18 cellular contexts compared by ENCODE assay signal in genomic region chr11:58549644-58550043, GRCh38. TPM values are rescaled to one million over a fixed set of nuclear protein-coding genes. Genes with fewer than 3 reads are reported as not detected.
A peak's percentile ranks its signal among the peaks of the same experiment; 100 is the strongest.
DNase-seq lines count a peak whose midpoint lies in the region; ATAC-seq, FAIRE-seq and TF ChIP-seq lines count a peak whose summit lies in the region.
"Had no signal": no experiment of that assay in that cellular context is flagged by ENCODE, and none has a peak within 500 bp of the region (broad histone marks: within the 10 kb centered on the region; RNA-seq: fewer than 3 reads in every experiment).

No MANE protein-coding gene starts in this region.

- ATAC-seq in Right ventricle myocardium superior (ENCODE audit: poor library complexity) (peak; percentile 96), GM21423 (IDR thresholded peaks at IDR 0.05; ENCODE audit: unreplicated experiment) (no peak)
- ATAC-seq in stimulated activated effector memory CD8-positive, alpha-beta T cell treated with anti-CD3 and anti-CD28 coated beads, Interleukin-12 subunit alpha, Interleukin-12 subunit beta, amount 100 ng/mL, for 72 hours: no peak
- ATAC-seq: CD8-positive, alpha-beta T cell had no signal

- TF ChIP-seq CTCF in right atrium auricular region (IDR thresholded peaks at IDR 0.05): no peak
- TF ChIP-seq CTCF in endothelial cell (IDR thresholded peaks at IDR 0.05; ENCODE audit: unreplicated experiment): no peak
- no peak for TF ChIP-seq CTCF in left ventricle myocardium inferior (IDR thresholded peaks at IDR 0.05; ENCODE audit: borderline replicate concordance)

- H3K36me3 ChIP-seq in right atrium auricular region: peaks cover 68% of the 10 kb centered on the region
- peaks cover 93% of the 10 kb centered on the region for H3K36me3 ChIP-seq in left ventricle myocardium inferior

- peaks cover 13% of the 10 kb centered on the region for H3K36me3 Mint-ChIP-seq in endothelial cell (ENCODE audit: low read depth, unreplicated experiment)
- H3K36me3 Mint-ChIP-seq in stimulated activated effector memory CD8-positive, alpha-beta T cell treated with anti-CD3 and anti-CD28 coated beads, Interleukin-12 subunit alpha, Interleukin-12 subunit beta, amount 100 ng/mL, for 72 hours: peaks cover 100% of the 10 kb centered on the region

- DNase-seq in Right ventricle myocardium superior (no peak), right atrium auricular region (ENCODE audit: low spot score) (no peak), endothelial cell (ENCODE audit: low spot score) (no peak), left ventricle myocardium inferior (peak; percentile 24), RCC 7860 (ENCODE audit: low spot score) (no peak), NCI-H2107 treated with DMSO at 0.1 percent for 48 hours (lab: John Stamatoyannopoulos, UW; ENCODE audit: unreplicated experiment) (no peak)
- no peak for DNase-seq in stimulated activated effector memory CD8-positive, alpha-beta T cell treated with anti-CD3 and anti-CD28 coated beads, Interleukin-12 subunit alpha, Interleukin-12 subunit beta, amount 100 ng/mL, for 72 hours (ENCODE audit: low spot score in 2 of 2)
- DNase-seq: Calu3; CD8-positive, alpha-beta T cell; DMS79 treated with DMSO at 0.1 percent for 48 hours; GF-D8; H9 had no signal

- no peaks in the 10 kb centered on the region for H3K27me3 Mint-ChIP-seq in endothelial cell (ENCODE audit: unreplicated experiment)
- H3K27me3 Mint-ChIP-seq: B cell had no signal

- FAIRE-seq in RCC 7860 (lab: Jason Lieb, UNC): no peak
- FAIRE-seq: H1 had no signal

- H3K27ac ChIP-seq in right atrium auricular region (no peak overlapping the region), left ventricle myocardium inferior (replicated peaks) (peak overlapping the region; percentile 37)
- H3K27ac ChIP-seq: BLaER1 treated with 17β-estradiol and CSF1 and Interleukin-3, amounts not matched to agents 10 nM and 100 nM had no signal

- no peaks in the 10 kb centered on the region for H3K9me3 ChIP-seq in right atrium auricular region
- H3K9me3 ChIP-seq in left ventricle myocardium inferior (replicated peaks): peaks cover 5% of the 10 kb centered on the region

- H3K27ac Mint-ChIP-seq in endothelial cell (ENCODE audit: unreplicated experiment): no peak overlapping the region
- H3K27ac Mint-ChIP-seq in stimulated activated effector memory CD8-positive, alpha-beta T cell treated with anti-CD3 and anti-CD28 coated beads, Interleukin-12 subunit alpha, Interleukin-12 subunit beta, amount 100 ng/mL, for 72 hours: peak overlapping the region; percentile 64
- H3K27ac Mint-ChIP-seq: B cell, H9 had no signal

- H3K4me1 Mint-ChIP-seq in endothelial cell (ENCODE audit: unreplicated experiment): no peaks in the 10 kb centered on the region
- peaks cover 39% of the 10 kb centered on the region for H3K4me1 Mint-ChIP-seq in stimulated activated effector memory CD8-positive, alpha-beta T cell treated with anti-CD3 and anti-CD28 coated beads, Interleukin-12 subunit alpha, Interleukin-12 subunit beta, amount 100 ng/mL, for 72 hours
- H3K4me1 Mint-ChIP-seq: B cell, H9 had no signal

- peak overlapping the region; percentile 5 for H3K4me3 Mint-ChIP-seq in endothelial cell (ENCODE audit: unreplicated experiment)
- no peak overlapping the region for H3K4me3 Mint-ChIP-seq in stimulated activated effector memory CD8-positive, alpha-beta T cell treated with anti-CD3 and anti-CD28 coated beads, Interleukin-12 subunit alpha, Interleukin-12 subunit beta, amount 100 ng/mL, for 72 hours
- H3K4me3 Mint-ChIP-seq: B cell; CD8-positive, alpha-beta T cell; H9 had no signal

- H3K4me1 ChIP-seq in right atrium auricular region: no peaks in the 10 kb centered on the region
- H3K4me1 ChIP-seq in left ventricle myocardium inferior: peaks cover 20% of the 10 kb centered on the region

- H3K9me3 Mint-ChIP-seq in endothelial cell (ENCODE audit: unreplicated experiment): no peaks in the 10 kb centered on the region
- H3K9me3 Mint-ChIP-seq in stimulated activated effector memory CD8-positive, alpha-beta T cell treated with anti-CD3 and anti-CD28 coated beads, Interleukin-12 subunit alpha, Interleukin-12 subunit beta, amount 100 ng/mL, for 72 hours: no peaks in the 10 kb centered on the region
- H3K9me3 Mint-ChIP-seq: CD8-positive, alpha-beta T cell; H9 had no signal

- intact Hi-C loops in Right ventricle myocardium superior (cut with DNase I) (no loop called here), left ventricle myocardium inferior (cut with micrococcal nuclease) (no loop called here)

- H3K4me3 ChIP-seq in right atrium auricular region: no peak overlapping the region
- no peak overlapping the region for H3K4me3 ChIP-seq in left ventricle myocardium inferior
- H3K4me3 ChIP-seq: BLaER1 treated with 17β-estradiol and CSF1 and Interleukin-3, amounts not matched to agents 10 nM and 100 nM had no signal

- H3K27me3 ChIP-seq in right atrium auricular region (no peaks in the 10 kb centered on the region), left ventricle myocardium inferior (ENCODE audit: low read depth) (no peaks in the 10 kb centered on the region)
- H3K27me3 ChIP-seq: BLaER1 treated with 17β-estradiol and CSF1 and Interleukin-3, amounts not matched to agents 10 nM and 100 nM had no signal

RNA-seq across cellular contexts. Expression of gene LPXN, which starts 26.0 kb away (rescaled TPM):
- total RNA-seq in Right ventricle myocardium superior: 3.1 TPM
- total RNA-seq in right atrium auricular region: 1 to 10 TPM; 2.8 to 5.5 TPM
- 5.0 TPM for total RNA-seq in endothelial cell (ENCODE audit: unreplicated experiment)
- 4.4 TPM for total RNA-seq in left ventricle myocardium inferior

RNA-seq across cellular contexts. Expression of gene ZFP91, which starts 29.2 kb away (rescaled TPM):
- total RNA-seq in Right ventricle myocardium superior (57.3 TPM), right atrium auricular region (10 to 100 TPM; 50.5 to 52.4 TPM), endothelial cell (ENCODE audit: unreplicated experiment) (28.4 TPM), left ventricle myocardium inferior (60.5 TPM)

RNA-seq across cellular contexts. Expression of gene OR5B21, which starts 41.7 kb away (rescaled TPM):
- total RNA-seq in Right ventricle myocardium superior (not detected), right atrium auricular region (not detected), endothelial cell (ENCODE audit: unreplicated experiment) (not detected), left ventricle myocardium inferior (not detected)
- total RNA-seq: A172; Calu3; CD8-positive, alpha-beta T cell; H1; H9; HT-29 had no signal
